In the genomic region with DNA sequence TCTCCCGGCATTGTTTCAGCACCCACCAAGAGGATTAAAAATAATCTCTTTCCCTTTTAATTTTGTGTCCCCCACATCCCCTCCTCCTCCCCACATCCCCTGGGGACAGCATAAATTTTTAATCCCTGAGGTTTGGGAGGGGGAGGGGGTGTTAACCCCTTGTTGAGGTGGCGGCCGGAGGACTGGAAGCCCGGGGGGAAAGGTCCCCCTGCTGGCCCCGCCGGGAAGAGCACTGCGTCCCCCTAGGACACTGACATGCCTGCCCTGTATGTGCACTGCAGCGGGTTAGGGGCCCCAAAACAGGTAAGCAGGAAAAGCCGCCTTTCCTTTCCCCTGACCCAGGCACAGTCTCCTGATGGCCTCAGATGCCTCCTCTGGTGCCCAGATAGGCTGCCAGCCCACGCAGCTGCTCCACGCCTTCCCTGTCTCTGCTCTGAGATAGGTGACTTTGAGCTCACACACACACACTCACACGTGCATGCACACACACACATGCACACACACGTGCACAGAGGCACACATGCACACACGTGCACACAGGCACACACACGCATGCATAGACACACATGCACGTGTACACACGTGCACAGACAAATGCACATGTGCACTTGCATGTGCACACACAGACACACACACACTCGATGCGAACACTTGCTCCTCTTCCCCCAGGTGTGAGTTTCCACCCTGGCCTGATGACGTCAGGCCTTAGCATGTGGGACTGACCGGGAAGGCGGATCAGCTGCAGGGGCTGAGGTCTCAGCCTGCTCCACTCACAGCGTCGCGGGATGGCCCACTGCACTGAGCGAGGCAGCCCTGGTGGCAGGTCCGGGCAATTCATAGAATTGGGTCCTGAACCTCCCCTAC, we compare ENCODE assay signal across 8 cellular contexts. TPM values are rescaled to one million over a fixed set of nuclear protein-coding genes. Genes with fewer than 3 reads are reported as not detected.
DNase-seq lines count a peak whose midpoint lies in the region; ATAC-seq and TF ChIP-seq lines count a peak whose summit lies in the region.

No MANE protein-coding gene starts in this region.

- CTCF ChIA-PET in Panc1 (lab: Charles Lee) = no interaction called here

- H3K4me3 ChIP-seq in Panc1 (ENCODE audit: low read depth in 2 of 2, low read length in 2 of 2) (peak overlapping the region in 1 of 2 experiments; percentile 26; a peak in 1 of 4 replicates), colonic mucosa (no peak overlapping the region)

- ATAC-seq in HG02642 (IDR thresholded peaks at IDR 0.05; ENCODE audit: poor library complexity, unreplicated experiment) (peak; percentile 57), Panc1 (peak; percentile 77), naive B cell (ENCODE audit: low read depth in 2 of 2) (peak; percentile 51 to 56), HG03280 (IDR thresholded peaks at IDR 0.05; ENCODE audit: unreplicated experiment) (no peak)

- peak; percentile 80 for DNase-seq in DMS 273 (lab: John Stamatoyannopoulos, UW; ENCODE audit: unreplicated experiment)
- no peak for DNase-seq in Panc1 (ENCODE audit: low read depth, low spot score)
- no peak for DNase-seq in colonic mucosa
- DNase-seq in naive B cell = peak; percentile 19
- no peak for DNase-seq in DMS53 (lab: John Stamatoyannopoulos, UW)
- DNase-seq in effector CD4-positive, alpha-beta T cell = no peak

- in situ Hi-C loops in Panc1 (cut with HindIII; ENCODE audit: low pct_unique_long_range_greater_than_20kb, low sequenced_read_pairs) = no loop called here

- H3K9me3 Mint-ChIP-seq in naive B cell = peaks cover 0 to 4% (median 2%) of the 10 kb centered on the region in 7 donors

- BruUV-seq in Panc1 (replicated peaks; lab: Mats Ljungman, UMichigan) = no TSS peak

- peak; percentile 88 for TF ChIP-seq CTCF in Panc1 (IDR thresholded peaks at IDR 0.05)
- peak; percentile 18 for TF ChIP-seq CTCF in colonic mucosa (IDR thresholded peaks at IDR 0.05)

- H3K9me3 ChIP-seq in Panc1 (ENCODE audit: control insufficient read depth, insufficient read depth, low read depth, low read length) = no peaks in the 10 kb centered on the region
- no peaks in the 10 kb centered on the region for H3K9me3 ChIP-seq in colonic mucosa

- peaks cover 15 to 25% (median 21%) of the 10 kb centered on the region in 3 donors for H3K4me1 Mint-ChIP-seq in naive B cell

- intact Hi-C loops in Panc1 (cut with micrococcal nuclease; ENCODE audit: unreplicated experiment) (no loop called here), colonic mucosa (cut with DNase I) (no loop called here)

- peak overlapping the region; percentile 74 to 90 (median 78) for H3K4me3 Mint-ChIP-seq in naive B cell

- peaks cover 0 to 11% of the 10 kb centered on the region in 2 donors for H3K36me3 Mint-ChIP-seq in naive B cell

- H3K27me3 ChIP-seq in Panc1 (ENCODE audit: control insufficient read depth, insufficient read depth, low read length) = peaks cover 16% of the 10 kb centered on the region
- H3K27me3 ChIP-seq in colonic mucosa = peaks cover 43% of the 10 kb centered on the region

- H3K27me3 Mint-ChIP-seq in naive B cell = peaks cover 64 to 86% (median 86%) of the 10 kb centered on the region in 3 donors

- peak overlapping the region in 1 of 6 donors; percentile 32 for H3K27ac Mint-ChIP-seq in naive B cell

- POLR2A ChIA-PET in Panc1 (lab: Charles Lee) = no interaction called here

- H3K4me1 ChIP-seq in Panc1 (ENCODE audit: control insufficient read depth, insufficient read depth, low read length) (no peaks in the 10 kb centered on the region), colonic mucosa (peaks cover 7% of the 10 kb centered on the region)

- no peak overlapping the region for H3K9ac ChIP-seq in colonic mucosa (ENCODE audit: low read depth in 2 of 2, low read length in 2 of 2)

- H3K27ac ChIP-seq in Panc1 (ENCODE audit: low read length) (no peak overlapping the region), colonic mucosa (no peak overlapping the region)

- H3K36me3 ChIP-seq in Panc1 (ENCODE audit: control insufficient read depth, insufficient read depth, low read length) (no peaks in the 10 kb centered on the region), colonic mucosa (no peaks in the 10 kb centered on the region)

RNA-seq across cellular contexts. Expression of a gene that starts 12.3 kb away (rescaled TPM):
- total RNA-seq in Panc1 (2021; ENCODE audit: unreplicated experiment) (not detected), colonic mucosa (not detected)
- polyA plus RNA-seq in Panc1 (2012; ENCODE audit: insufficient read length) = not detected
- polyA plus RNA-seq in naive B cell (ENCODE audit: low read depth in 6 of 6) = not detected

Comparison
In these comparisons a context has a peak if more than half of its experiments do, and no peak if none do; other contexts are left out.
1. DNase-seq: peak in DMS 273 (single experiment) and naive B cell (single experiment); none in Panc1 (single experiment), colonic mucosa (single experiment), DMS53 (single experiment) and effector CD4-positive, alpha-beta T cell (single experiment).